Comparison of ENCODE assay signal across 8 cellular contexts in the genomic region with DNA sequence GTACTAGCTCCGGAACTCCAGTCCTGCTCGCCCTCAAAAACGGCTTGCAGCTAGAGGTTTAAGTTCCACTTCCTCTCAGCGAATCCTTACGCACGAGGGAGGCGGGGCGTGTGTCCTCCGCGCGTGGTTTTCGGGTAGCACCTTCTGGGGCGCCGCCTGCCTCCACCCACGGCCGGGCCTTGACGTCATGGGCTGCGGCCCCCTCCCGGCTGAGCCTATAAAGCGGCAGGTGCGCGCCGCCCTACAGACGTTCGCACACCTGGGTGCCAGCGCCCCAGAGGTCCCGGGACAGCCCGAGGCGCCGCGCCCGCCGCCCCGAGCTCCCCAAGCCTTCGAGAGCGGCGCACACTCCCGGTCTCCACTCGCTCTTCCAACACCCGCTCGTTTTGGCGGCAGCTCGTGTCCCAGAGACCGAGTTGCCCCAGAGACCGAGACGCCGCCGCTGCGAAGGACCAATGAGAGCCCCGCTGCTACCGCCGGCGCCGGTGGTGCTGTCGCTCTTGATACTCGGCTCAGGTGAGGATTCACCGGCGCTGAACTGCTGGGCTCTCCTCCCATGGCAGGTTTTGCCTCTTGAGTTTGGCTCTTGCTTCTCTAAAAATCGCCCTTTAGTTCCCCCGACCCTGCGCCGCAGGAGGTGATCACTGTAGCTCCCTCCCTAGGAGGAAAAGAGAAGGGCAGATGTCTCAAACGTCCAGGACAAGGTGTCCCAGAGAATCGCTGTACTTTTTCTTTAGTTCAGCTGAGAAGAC. TPM values are rescaled to one million over a fixed set of nuclear protein-coding genes. Genes with fewer than 3 reads are reported as not detected.
A peak's percentile ranks its signal among the peaks of the same experiment; 100 is the strongest.
DNase-seq lines count a peak whose midpoint lies in the region; ATAC-seq lines count a peak whose summit lies in the region.

AREG (plus strand) TSS at position 246 of the 752 bp plus-strand sequence; CDS start at position 456, 210 bp downstream.

- no peaks in the 10 kb centered on the region for H3K79me1 ChIP-seq in mesenchymal stem cell (replicated peaks; ENCODE audit: low read length, poor library complexity, severe bottlenecking)

- peak; percentile 83 for ATAC-seq in HG02884 (IDR thresholded peaks at IDR 0.05; ENCODE audit: unreplicated experiment)

- peak within 1 kb of the TSS in 1 of 2 experiments; percentile 62 for H3K14ac ChIP-seq in mesenchymal stem cell (ENCODE audit: low read length in 2 of 2)

- no peak within 1 kb of the TSS for H4K91ac ChIP-seq in mesenchymal stem cell (ENCODE audit: low read length)

- H4K8ac ChIP-seq in mesenchymal stem cell (ENCODE audit: low read length), result peak within 1 kb of the TSS; percentile 45

- H3K4me3 ChIP-seq in mesenchymal stem cell (ENCODE audit: insufficient read depth in 1 of 2, low read depth in 1 of 2, low read length in 2 of 2), result peak within 1 kb of the TSS; percentile 74 to 91

- H3K27ac ChIP-seq in mesenchymal stem cell (ENCODE audit: low read length, poor library complexity, severe bottlenecking), result no peak within 1 kb of the TSS

- no peak within 1 kb of the TSS for H2BK5ac ChIP-seq in mesenchymal stem cell (ENCODE audit: low read depth, low read length, poor library complexity, severe bottlenecking)

- WGBS in mesenchymal stem cell, result 2% methylated on average over 64 of the region's 64 CpGs

- peak within 1 kb of the TSS; percentile 78 for H2AFZ ChIP-seq in mesenchymal stem cell (ENCODE audit: low read depth, low read length)

- peak within 1 kb of the TSS in 1 of 2 experiments; percentile 65 for H3K4ac ChIP-seq in mesenchymal stem cell (ENCODE audit: low read depth in 1 of 2, low read length in 2 of 2)

- peak within 1 kb of the TSS; percentile 99 for H3K4me2 ChIP-seq in mesenchymal stem cell (ENCODE audit: low read length, poor library complexity, severe bottlenecking)

- H2AK5ac ChIP-seq in mesenchymal stem cell (ENCODE audit: low read length, severe bottlenecking), result no peak within 1 kb of the TSS

- no peak within 1 kb of the TSS for H2BK15ac ChIP-seq in mesenchymal stem cell (ENCODE audit: low read depth, poor library complexity, severe bottlenecking)

- H3K4me1 ChIP-seq in mesenchymal stem cell (ENCODE audit: control insufficient read depth, insufficient read depth, low read depth, low read length), result peaks cover 5% of the 10 kb centered on the region

- no peaks in the 10 kb centered on the region for H3K9me3 ChIP-seq in mesenchymal stem cell (ENCODE audit: control insufficient read depth, low read length)

- H3K18ac ChIP-seq in mesenchymal stem cell (ENCODE audit: low read depth in 1 of 2, low read length in 2 of 2), result peak within 1 kb of the TSS; percentile 54 to 75

- H2BK12ac ChIP-seq in mesenchymal stem cell (ENCODE audit: low read length in 2 of 2), result peak within 1 kb of the TSS in 1 of 2 experiments; percentile 21

- peak within 1 kb of the TSS; percentile 90 for H3K9ac ChIP-seq in mesenchymal stem cell (ENCODE audit: low read length)

- H3K27me3 ChIP-seq in mesenchymal stem cell (ENCODE audit: control insufficient read depth in 1 of 2, insufficient read depth in 1 of 2, low read length in 2 of 2), result no peaks in the 10 kb centered on the region

- no peak within 1 kb of the TSS for H3K23ac ChIP-seq in mesenchymal stem cell (ENCODE audit: low read length in 2 of 2)

- no peaks in the 10 kb centered on the region for H3K36me3 ChIP-seq in mesenchymal stem cell (ENCODE audit: control insufficient read depth in 1 of 2, insufficient read depth in 2 of 2, low read depth in 1 of 2, low read length in 2 of 2)

- H2BK120ac ChIP-seq in mesenchymal stem cell (ENCODE audit: low read depth, low read length), result peak within 1 kb of the TSS; percentile 79

- DNase-seq in NCI-H187 (lab: John Stamatoyannopoulos, UW) (peak; percentile 45 to 60), NCI-H187 treated with DMSO at 0.1 percent for 48 hours (lab: John Stamatoyannopoulos, UW) (no peak), NCI-H446 treated with DMSO at 0.1 percent for 48 hours (lab: John Stamatoyannopoulos, UW) (peak; percentile 14), mesenchymal stem cell (peak; percentile 75)
- DNase-seq in activated CD4-positive, alpha-beta T cell treated with anti-CD3 and anti-CD28 coated beads, Interleukin-2, amount 50 U/mL, for 48 hours, result peak; percentile 82 to 85
- DNase-seq in effector CD8-positive, alpha-beta T cell (lab: John Stamatoyannopoulos, UW), result peak; percentile 88
- peak; percentile 81 for DNase-seq in stimulated activated CD8-positive, alpha-beta memory T cell treated with anti-CD3 and anti-CD28 coated beads, Interleukin-15, amount 100 ng/mL, for 1 hour (ENCODE audit: low read depth)

RNA-seq across cellular contexts. Expression of gene AREG, which starts in this region (rescaled TPM):
- polyA plus RNA-seq in mesenchymal stem cell (2013, experiment 1 of 2), result 9.6 TPM
- polyA plus RNA-seq in mesenchymal stem cell (2013, experiment 2 of 2), result 10.5 TPM
